ENCODE assay signal across 22 cellular contexts in the genomic region with DNA sequence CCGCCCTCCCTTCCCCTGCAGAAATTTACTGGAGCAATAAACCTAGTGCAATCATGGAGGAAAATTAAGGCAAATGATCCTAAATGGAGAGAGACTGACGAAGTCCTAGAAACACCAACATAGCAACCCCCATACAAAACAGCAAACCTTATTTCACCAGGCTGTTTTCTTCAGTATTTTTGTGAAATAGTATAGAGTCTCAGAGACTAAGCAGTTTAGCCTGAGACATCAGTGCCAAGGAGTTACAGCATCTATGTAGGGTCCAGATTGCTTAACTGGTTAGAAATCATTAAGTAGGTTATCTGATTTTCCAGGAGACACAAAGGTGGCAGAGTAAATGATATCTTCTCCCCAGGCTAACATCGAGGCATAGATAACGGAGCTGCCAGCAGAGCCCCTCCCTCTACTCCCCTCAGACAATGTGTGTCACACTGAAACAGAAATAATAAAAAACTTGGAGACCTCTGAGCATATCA.
A peak's percentile ranks its signal among the peaks of the same experiment; 100 is the strongest.
DNase-seq lines count a peak whose midpoint lies in the region; ATAC-seq and TF ChIP-seq lines count a peak whose summit lies in the region.
"Had no signal": no experiment of that assay in that cellular context is flagged by ENCODE, and none has a peak within 500 bp of the region (broad histone marks: within the 10 kb centered on the region; RNA-seq: fewer than 3 reads in every experiment).

No MANE protein-coding gene starts in this region.

- no peaks in the 10 kb centered on the region for H3K36me3 Mint-ChIP-seq in activated CD8-positive, alpha-beta T cell treated with anti-CD3 and anti-CD28 coated beads for 36 hours (ENCODE audit: low read depth)

- H3K27me3 ChIP-seq in iPS-18a (ENCODE audit: control insufficient read depth, insufficient read depth, low read length), result no peaks in the 10 kb centered on the region
- H3K27me3 ChIP-seq in thyroid gland, result no peaks in the 10 kb centered on the region
- H3K27me3 ChIP-seq: neutrophil, suprapubic skin had no signal

- H3K4me3 Mint-ChIP-seq in activated CD8-positive, alpha-beta T cell treated with anti-CD3 and anti-CD28 coated beads for 36 hours, result no peak overlapping the region
- H3K4me3 Mint-ChIP-seq: CD8-positive, alpha-beta memory T cell had no signal

- H3K27ac ChIP-seq in iPS-18a (ENCODE audit: low read length) (no peak overlapping the region), thyroid gland (peak overlapping the region; percentile 53 to 93 (median 85))
- H3K27ac ChIP-seq: suprapubic skin, VCaP had no signal

- H3K4me1 ChIP-seq in iPS-18a (ENCODE audit: control insufficient read depth, low read depth, low read length) (peaks cover 8% of the 10 kb centered on the region), thyroid gland (peaks cover 6 to 15% of the 10 kb centered on the region in 2 donors)

- no peak for TF ChIP-seq CTCF in thyroid gland (IDR thresholded peaks at IDR 0.05)
- TF ChIP-seq CTCF in activated CD8-positive, alpha-beta T cell treated with anti-CD3 and anti-CD28 coated beads for 36 hours (IDR thresholded peaks at IDR 0.05), result no peak

- H3K27ac Mint-ChIP-seq in activated CD8-positive, alpha-beta T cell treated with anti-CD3 and anti-CD28 coated beads for 36 hours, result no peak overlapping the region
- H3K27ac Mint-ChIP-seq: activated T-helper 2 cell treated with anti-CD3 and anti-CD28 coated beads, Interferon-gamma antibody, Interleukin-2, Interleukin-4, amounts not matched to agents 10 μg/mL and 5 μg/mL and 100 μg/mL, durations not matched to agents 14 hours and 24 hours and 36 hours; CD8-positive, alpha-beta memory T cell had no signal

- H3K4me1 Mint-ChIP-seq in activated CD8-positive, alpha-beta T cell treated with anti-CD3 and anti-CD28 coated beads for 36 hours (ENCODE audit: low read depth), result no peaks in the 10 kb centered on the region
- H3K4me1 Mint-ChIP-seq: CD8-positive, alpha-beta memory T cell had no signal

- WGBS in thyroid gland, 2 donors, result 25 to 32% methylated on average over 4 of the region's 4 CpGs

- H3K27me3 Mint-ChIP-seq in activated CD8-positive, alpha-beta T cell treated with anti-CD3 and anti-CD28 coated beads for 36 hours, result peaks cover 13% of the 10 kb centered on the region

- peak; percentile 14 for ATAC-seq in left ventricle myocardium superior
- no peak for ATAC-seq in Right ventricle myocardium inferior
- ATAC-seq in HG03521 (IDR thresholded peaks at IDR 0.05; ENCODE audit: unreplicated experiment), result no peak
- ATAC-seq in activated CD8-positive, alpha-beta T cell treated with anti-CD3 and anti-CD28 coated beads for 36 hours, result no peak

- POLR2A ChIA-PET in activated CD8-positive, alpha-beta T cell treated with anti-CD3 and anti-CD28 coated beads for 36 hours (lab: Charles Lee), result no interaction called here

- H3K9me3 ChIP-seq in iPS-18a (ENCODE audit: control insufficient read depth, low read depth, low read length) (no peaks in the 10 kb centered on the region), thyroid gland (no peaks in the 10 kb centered on the region)
- H3K9me3 ChIP-seq: neutrophil, suprapubic skin had no signal

- no peak for TF ChIP-seq POLR2A in thyroid gland (IDR thresholded peaks at IDR 0.05)

- intact Hi-C loops in left ventricle myocardium superior (cut with micrococcal nuclease) (no loop called here), Right ventricle myocardium inferior (cut with DNase I) (no loop called here), thyroid gland (cut with DNase I) (no loop called here)
- intact Hi-C loops in activated CD8-positive, alpha-beta T cell treated with anti-CD3 and anti-CD28 coated beads for 36 hours (cut with micrococcal nuclease), result no loop called here

- H3K4me3 ChIP-seq in iPS-18a (ENCODE audit: low read length) (no peak overlapping the region), thyroid gland (replicated peaks in 1 of 3) (no peak overlapping the region)
- H3K4me3 ChIP-seq: suprapubic skin had no signal

- CTCF ChIA-PET in activated CD8-positive, alpha-beta T cell treated with anti-CD3 and anti-CD28 coated beads for 36 hours (lab: Charles Lee), result no interaction called here

- no peak for DNase-seq in left ventricle myocardium superior
- DNase-seq in Right ventricle myocardium inferior (ENCODE audit: missing footprints), result no peak
- DNase-seq in OCI-M1 (lab: John Stamatoyannopoulos, UW), result peak; percentile 21
- DNase-seq in thyroid gland, result no peak
- DNase-seq in NCI-H1048 (lab: John Stamatoyannopoulos, UW), result no peak
- DNase-seq in activated CD8-positive, alpha-beta T cell treated with anti-CD3 and anti-CD28 coated beads for 36 hours, result no peak
- DNase-seq: amniotic stem cell; CD8-positive, alpha-beta memory T cell; cerebellar nuclear complex; EL; foreskin melanocyte; mesenchymal stem cell; NCI-H1694 treated with DMSO at 0.1 percent for 48 hours; NCI-H510A; stimulated activated CD4-positive, alpha-beta T cell treated with anti-CD3 and anti-CD28 coated beads, Interleukin-2, amount 100 ng/mL, for 48 hours; SW 1271 had no signal

- H3K9ac ChIP-seq in iPS-18a (ENCODE audit: low read length), result peak overlapping the region; percentile 7

- peaks cover 2% of the 10 kb centered on the region for H3K9me3 Mint-ChIP-seq in activated CD8-positive, alpha-beta T cell treated with anti-CD3 and anti-CD28 coated beads for 36 hours
- H3K9me3 Mint-ChIP-seq: activated T-helper 2 cell treated with anti-CD3 and anti-CD28 coated beads, Interferon-gamma antibody, Interleukin-2, Interleukin-4, amounts not matched to agents 10 μg/mL and 5 μg/mL and 100 μg/mL, durations not matched to agents 14 hours and 24 hours and 36 hours had no signal

- no peaks in the 10 kb centered on the region for H3K36me3 ChIP-seq in iPS-18a (ENCODE audit: control insufficient read depth, low read depth, low read length)
- no peaks in the 10 kb centered on the region for H3K36me3 ChIP-seq in thyroid gland
- H3K36me3 ChIP-seq: neutrophil, suprapubic skin had no signal
